ENCODE assay signal across 24 cellular contexts in genomic region chr14:55625481-55625880, GRCh38.
"Had no signal": no experiment of that assay in that cellular context is flagged by ENCODE, and none has a peak within 500 bp of the region (broad histone marks: within the 10 kb centered on the region; RNA-seq: fewer than 3 reads in every experiment).

No MANE protein-coding gene starts in this region.

- H3K27ac ChIP-seq: colonic mucosa, foreskin keratinocyte, hepatocyte, neutrophil, ovary, right lobe of liver, spleen, suprapubic skin, thyroid gland had no signal

- H3K27me3 Mint-ChIP-seq: naive thymus-derived CD4-positive, alpha-beta T cell; type B pancreatic cell had no signal

- H3K4me3 Mint-ChIP-seq: endodermal cell; naive thymus-derived CD4-positive, alpha-beta T cell; type B pancreatic cell had no signal

- H3K4me1 ChIP-seq: colonic mucosa, foreskin keratinocyte, right lobe of liver, spleen, thyroid gland had no signal

- DNase-seq: cerebellar nuclear complex; colonic mucosa; effector CD4-positive, alpha-beta T cell; endodermal cell; foreskin keratinocyte; head of caudate nucleus; kidney; left cardiac atrium; left ventricle myocardium superior; mesendoderm; naive thymus-derived CD4-positive, alpha-beta T cell; ovary; right lobe of liver; spleen; stimulated activated CD4-positive, alpha-beta T cell treated with anti-CD3 and anti-CD28 coated beads, Interleukin-15, amount 100 ng/mL, for 24 hours; stimulated activated CD4-positive, alpha-beta T cell treated with anti-CD3 and anti-CD28 coated beads, Interleukin-1b, Interleukin-23, amount 100 ng/mL, for 48 hours; stimulated activated CD4-positive, alpha-beta T cell treated with anti-CD3 and anti-CD28 coated beads, Interleukin-4, amount 100 ng/mL, for 4 hours; stimulated activated naive CD4-positive, alpha-beta T cell; thyroid gland had no signal

- H3K79me2 ChIP-seq: hepatocyte had no signal

- H3K4me3 ChIP-seq: colonic mucosa, hepatocyte, lung, ovary, right lobe of liver, spleen, suprapubic skin, thyroid gland had no signal

- H3K4me2 ChIP-seq: hepatocyte had no signal

- H3K27me3 ChIP-seq: colonic mucosa, foreskin keratinocyte, hepatocyte, neutrophil, ovary, right lobe of liver, spleen, suprapubic skin, thyroid gland had no signal

- H3K9me3 ChIP-seq: colonic mucosa, neutrophil, right lobe of liver, suprapubic skin, thyroid gland had no signal

- H2AFZ ChIP-seq: hepatocyte had no signal

- H3K36me3 ChIP-seq: ovary had no signal

- H3K27ac Mint-ChIP-seq: endodermal cell, type B pancreatic cell had no signal

- ATAC-seq: foreskin keratinocyte; naive thymus-derived CD4-positive, alpha-beta T cell; right lobe of liver had no signal
